Comparison of ENCODE assay signal across 25 cellular contexts in genomic region chr5:139838381-139839197, GRCh38. TPM values are rescaled to one million over a fixed set of nuclear protein-coding genes. Genes with fewer than 3 reads are reported as not detected.
"Had no signal": no experiment of that assay in that cellular context is flagged by ENCODE, and none has a peak within 500 bp of the region (broad histone marks: within the 10 kb centered on the region; RNA-seq: fewer than 3 reads in every experiment).

No MANE protein-coding gene starts in this region.

- H3K9ac ChIP-seq: parathyroid adenoma had no signal

- H2AFZ ChIP-seq: parathyroid adenoma had no signal

- H3K27me3 ChIP-seq: gastrocnemius medialis, right lobe of liver, suprapubic skin, thyroid gland, uterus had no signal

- H3K36me3 Mint-ChIP-seq: mesothelial cell of epicardium, type B pancreatic cell had no signal

- H3K27ac Mint-ChIP-seq: dendritic cell treated with granulocyte-macrophage colony-stimulating factor and Interleukin-4, amounts not matched to agents 40 ng/mL and 50 ng/mL, for 4 days; effector memory CD8-positive, alpha-beta T cell; memory B cell; mesothelial cell of epicardium; nephron; type B pancreatic cell had no signal

- H3K4me1 Mint-ChIP-seq: memory B cell, mesothelial cell of epicardium, nephron had no signal

- ATAC-seq: effector memory CD8-positive, alpha-beta T cell; gastrocnemius medialis; left lobe of liver; lower lobe of right lung had no signal

- H3K4me3 ChIP-seq: esophagus muscularis mucosa, gastrocnemius medialis, heart right ventricle, lower lobe of right lung, psoas muscle, right lobe of liver, suprapubic skin, thyroid gland, uterus had no signal

- H3K9me3 Mint-ChIP-seq: dendritic cell treated with granulocyte-macrophage colony-stimulating factor and Interleukin-4, amounts not matched to agents 40 ng/mL and 50 ng/mL, for 4 days; effector memory CD8-positive, alpha-beta T cell; memory B cell; mesothelial cell of epicardium; nephron; type B pancreatic cell had no signal

- H3K4me3 Mint-ChIP-seq: dendritic cell treated with granulocyte-macrophage colony-stimulating factor and Interleukin-4, amounts not matched to agents 40 ng/mL and 50 ng/mL, for 4 days; effector memory CD8-positive, alpha-beta T cell; memory B cell; mesothelial cell of epicardium; nephron; type B pancreatic cell had no signal

- H3K36me3 ChIP-seq: esophagus muscularis mucosa, gastrocnemius medialis, heart right ventricle, lower lobe of right lung, right lobe of liver, suprapubic skin, thyroid gland, uterus had no signal

- H3K4me1 ChIP-seq: esophagus muscularis mucosa, gastrocnemius medialis, heart right ventricle, lower lobe of right lung, parathyroid adenoma, psoas muscle, right lobe of liver, suprapubic skin, thyroid gland, uterus had no signal

- H3K27ac ChIP-seq: epithelial cell of prostate, esophagus muscularis mucosa, gastrocnemius medialis, heart right ventricle, lower lobe of right lung, parathyroid adenoma, psoas muscle, right lobe of liver, suprapubic skin, thyroid gland, uterus had no signal

- H3K9me3 ChIP-seq: esophagus muscularis mucosa, gastrocnemius medialis, heart right ventricle, lower lobe of right lung, psoas muscle, right lobe of liver, suprapubic skin, thyroid gland, uterus had no signal

- DNase-seq: effector memory CD8-positive, alpha-beta T cell; heart right ventricle; hypothalamus; lower lobe of right lung; psoas muscle; retina; stimulated activated CD4-positive, alpha-beta T cell treated with anti-CD3 and anti-CD28 coated beads, Interleukin-2, amount 100 ng/mL, for 24 hours; stimulated activated CD4-positive, alpha-beta T cell treated with anti-CD3 and anti-CD28 coated beads, Interleukin-4, amount 100 ng/mL, for 4 hours; stimulated activated naive CD4-positive, alpha-beta T cell; thyroid gland; uterus had no signal

RNA-seq across cellular contexts. Expression of gene PSD2, which starts 43.0 kb away (rescaled TPM):
- total RNA-seq: fibroblast of villous mesenchyme, lower lobe of right lung, myocyte had no signal
